8 cellular contexts compared by ENCODE assay signal in the genomic region with DNA sequence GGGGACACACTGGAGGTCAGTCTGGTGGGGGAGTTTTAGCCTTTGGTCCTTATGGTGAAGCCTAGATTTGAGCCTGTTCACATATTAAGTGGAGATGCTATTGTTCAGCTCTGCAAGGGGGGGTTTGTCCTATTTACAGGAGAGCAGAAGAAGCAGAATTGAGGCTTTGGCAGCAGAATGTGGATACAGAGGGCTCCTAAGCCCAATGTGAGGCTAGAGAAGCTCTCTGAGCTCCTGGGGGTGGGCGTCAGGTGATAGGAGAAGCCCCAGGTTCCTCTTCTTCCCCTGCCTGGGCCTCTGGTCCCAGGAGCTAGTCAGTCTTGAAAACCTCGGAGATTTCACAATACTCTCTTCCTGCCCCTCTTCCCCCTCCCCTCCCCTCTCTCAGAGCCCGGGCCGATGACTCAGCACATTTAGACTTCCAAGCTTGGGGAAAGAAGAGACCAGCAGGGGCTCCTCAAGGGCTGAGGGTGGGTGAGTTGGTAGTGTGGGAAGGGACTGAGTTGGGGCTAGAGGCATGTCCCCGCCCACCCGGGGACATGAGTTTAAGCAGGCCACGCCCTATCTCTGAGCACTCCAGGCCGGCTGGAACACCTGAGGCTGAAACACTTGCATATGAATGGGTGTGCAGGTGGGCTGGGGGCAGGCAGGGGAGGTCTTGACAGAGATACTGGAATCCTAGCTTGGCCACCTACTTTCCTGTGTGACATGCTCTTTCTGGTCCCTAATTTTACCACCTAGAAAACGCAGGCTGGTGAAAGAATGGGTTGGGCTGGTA. TPM values are rescaled to one million over a fixed set of nuclear protein-coding genes. Genes with fewer than 3 reads are reported as not detected.
DNase-seq lines count a peak whose midpoint lies in the region; ATAC-seq and TF ChIP-seq lines count a peak whose summit lies in the region.

No MANE protein-coding gene starts in this region.

- DNase-seq in NCI-H345 (lab: John Stamatoyannopoulos, UW) = peak; percentile 38
- DNase-seq in NCI-H345 treated with DMSO at 0.1 percent for 48 hours (lab: John Stamatoyannopoulos, UW; ENCODE audit: unreplicated experiment) = no peak
- DNase-seq in NCI-H82 treated with DMSO at 0.1 percent for 48 hours (lab: John Stamatoyannopoulos, UW; ENCODE audit: unreplicated experiment) = peak; percentile 78
- peak; percentile 55 for DNase-seq in activated CD8-positive, alpha-beta memory T cell treated with anti-CD3 and anti-CD28 coated beads, Interleukin-2, amount 10 ng/mL, durations not matched to agents 7 days and 5 days
- peak; percentile 55 for DNase-seq in epithelial cell of proximal tubule (ENCODE audit: low read depth)
- peak; percentile 69 for DNase-seq in midbrain (lab: John Stamatoyannopoulos, UW)
- peak; percentile 31 to 41 for DNase-seq in stimulated activated CD8-positive, alpha-beta memory T cell treated with anti-CD3 and anti-CD28 coated beads, Interleukin-7, amount 100 ng/mL, for 4 hours (ENCODE audit: low read depth in 2 of 2)

- CTCF ChIA-PET in activated CD8-positive, alpha-beta memory T cell treated with anti-CD3 and anti-CD28 coated beads, Interleukin-2, amount 10 ng/mL, durations not matched to agents 7 days and 5 days (lab: Charles Lee) = interaction anchor here (1.0 to 1.3 kb wide), 2 partner anchors 37 to 94 kb away, joined by 3 read pairs; a partner anchor contains a TSS

- H3K4me3 Mint-ChIP-seq in activated CD8-positive, alpha-beta memory T cell treated with anti-CD3 and anti-CD28 coated beads, Interleukin-2, amount 10 ng/mL, durations not matched to agents 7 days and 5 days = peak overlapping the region; percentile 47

- no peaks in the 10 kb centered on the region for H3K27me3 Mint-ChIP-seq in activated CD8-positive, alpha-beta memory T cell treated with anti-CD3 and anti-CD28 coated beads, Interleukin-2, amount 10 ng/mL, durations not matched to agents 7 days and 5 days

- peaks cover 37% of the 10 kb centered on the region for H3K4me1 Mint-ChIP-seq in activated CD8-positive, alpha-beta memory T cell treated with anti-CD3 and anti-CD28 coated beads, Interleukin-2, amount 10 ng/mL, durations not matched to agents 7 days and 5 days

- H3K4me3 ChIP-seq in epithelial cell of proximal tubule (ENCODE audit: low read depth, low read length) = peak overlapping the region; percentile 75

- ATAC-seq in activated CD8-positive, alpha-beta memory T cell treated with anti-CD3 and anti-CD28 coated beads, Interleukin-2, amount 10 ng/mL, durations not matched to agents 7 days and 5 days = no peak
- ATAC-seq in GM19324 (IDR thresholded peaks at IDR 0.05; ENCODE audit: low FRiP score, unreplicated experiment) = no peak

- peak; percentile 29 for TF ChIP-seq CTCF in epithelial cell of proximal tubule (conservative IDR thresholded peaks at IDR 0.05; ENCODE audit: low read depth, low read length)

- no peaks in the 10 kb centered on the region for H3K9me3 Mint-ChIP-seq in activated CD8-positive, alpha-beta memory T cell treated with anti-CD3 and anti-CD28 coated beads, Interleukin-2, amount 10 ng/mL, durations not matched to agents 7 days and 5 days (ENCODE audit: low read depth)

- H3K36me3 Mint-ChIP-seq in activated CD8-positive, alpha-beta memory T cell treated with anti-CD3 and anti-CD28 coated beads, Interleukin-2, amount 10 ng/mL, durations not matched to agents 7 days and 5 days = peaks cover 14% of the 10 kb centered on the region

- peak overlapping the region; percentile 76 for H3K27ac Mint-ChIP-seq in activated CD8-positive, alpha-beta memory T cell treated with anti-CD3 and anti-CD28 coated beads, Interleukin-2, amount 10 ng/mL, durations not matched to agents 7 days and 5 days

RNA-seq across cellular contexts. Expression of a gene that starts 3.4 kb away (rescaled TPM):
- 10 to 100 TPM; 29.4 to 34.1 TPM for total RNA-seq in activated CD8-positive, alpha-beta memory T cell treated with anti-CD3 and anti-CD28 coated beads, Interleukin-2, amount 10 ng/mL, durations not matched to agents 7 days and 5 days
- 51.8 and 63.7 TPM in 2 replicates for total RNA-seq in epithelial cell of proximal tubule

RNA-seq across cellular contexts. Expression of a gene that starts 19.0 kb away (rescaled TPM):
- 1 to 10 TPM; 6.9 to 7.9 TPM for total RNA-seq in activated CD8-positive, alpha-beta memory T cell treated with anti-CD3 and anti-CD28 coated beads, Interleukin-2, amount 10 ng/mL, durations not matched to agents 7 days and 5 days
- total RNA-seq in epithelial cell of proximal tubule = 4.0 and 4.5 TPM in 2 replicates

RNA-seq across cellular contexts. Expression of a gene that starts 34.0 kb away (rescaled TPM):
- 10 to 100 TPM; 21.4 to 21.6 TPM for total RNA-seq in activated CD8-positive, alpha-beta memory T cell treated with anti-CD3 and anti-CD28 coated beads, Interleukin-2, amount 10 ng/mL, durations not matched to agents 7 days and 5 days
- total RNA-seq in epithelial cell of proximal tubule = 13.5 and 16.7 TPM in 2 replicates

RNA-seq across cellular contexts. Expression of a gene that starts 37.7 kb away (rescaled TPM):
- 100 to 1,000 TPM; 104 to 126 TPM for total RNA-seq in activated CD8-positive, alpha-beta memory T cell treated with anti-CD3 and anti-CD28 coated beads, Interleukin-2, amount 10 ng/mL, durations not matched to agents 7 days and 5 days
- 15.8 and 24.6 TPM in 2 replicates for total RNA-seq in epithelial cell of proximal tubule

RNA-seq across cellular contexts. Expression of a gene that starts 39.9 kb away (rescaled TPM):
- total RNA-seq in activated CD8-positive, alpha-beta memory T cell treated with anti-CD3 and anti-CD28 coated beads, Interleukin-2, amount 10 ng/mL, durations not matched to agents 7 days and 5 days = 10 to 100 TPM; 34.8 to 50.5 TPM
- total RNA-seq in epithelial cell of proximal tubule = 32.5 and 43.7 TPM in 2 replicates
